8 cellular contexts compared by ENCODE assay signal in the genomic region with DNA sequence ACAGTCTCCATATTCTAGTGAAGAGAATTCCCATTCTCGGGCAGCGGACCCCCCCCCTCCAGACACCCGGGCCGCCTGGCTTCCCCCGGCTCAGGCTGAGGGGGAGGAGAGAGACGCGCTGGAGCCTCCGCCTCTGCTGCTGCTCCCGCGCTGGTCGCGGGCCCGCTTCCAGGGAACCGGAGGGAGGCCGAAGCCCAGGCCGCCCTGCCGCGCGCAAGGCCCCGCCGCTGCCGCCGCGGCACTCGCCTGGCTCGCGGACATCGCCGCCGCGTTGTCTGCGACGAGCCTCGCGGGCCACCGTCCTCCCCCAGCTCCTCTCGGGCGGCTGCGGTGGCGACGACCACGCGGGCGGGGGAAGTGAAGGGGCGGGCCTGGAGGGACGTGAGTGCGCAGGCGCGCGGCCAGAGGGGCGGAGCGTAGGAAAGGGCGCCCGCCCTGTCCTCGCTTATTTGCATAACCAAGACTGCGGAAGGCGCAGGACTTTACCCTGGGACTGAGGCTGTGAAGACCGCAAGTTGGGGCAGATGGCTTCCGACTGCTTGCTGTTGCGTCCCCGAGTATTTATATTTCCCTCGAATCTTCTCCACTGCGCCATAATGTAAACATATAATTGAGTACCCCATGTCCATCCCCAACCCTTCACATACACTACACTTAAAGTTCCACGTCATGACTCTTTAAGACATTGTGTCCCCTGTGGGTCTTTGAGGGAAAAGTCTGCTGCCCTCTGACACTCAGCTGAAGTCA. TPM values are rescaled to one million over a fixed set of nuclear protein-coding genes. Genes with fewer than 3 reads are reported as not detected.
DNase-seq lines count a peak whose midpoint lies in the region; ATAC-seq, FAIRE-seq and TF ChIP-seq lines count a peak whose summit lies in the region.

Gene ARL5A, minus strand, starts transcription at position 279 of the 747 bp plus-strand sequence. Its CDS starts 245 bp downstream, at position 34.

- in situ Hi-C loops in HepG2 (cut with HindIII; ENCODE audit: extremely low pct_ligation_motif_present, low pct_unique_long_range_greater_than_20kb): loop anchor here (10.0 kb wide), 1 partner anchor 886 kb away; the partner anchor contains the start of genes ARL6IP6 and PRPF40A

- H3K9ac ChIP-seq in HepG2 (ENCODE audit: insufficient read depth, low read depth, low read length): peak within 1 kb of the TSS; percentile 94

- H4K20me1 ChIP-seq in HepG2 (ENCODE audit: insufficient read depth, low read length): peaks cover 38% of the 10 kb centered on the region

- H3K27ac ChIP-seq in HepG2 (ENCODE audit: extremely low read length, insufficient read depth, low read length): peak within 1 kb of the TSS; percentile 77

- DNase-seq in C1 segment of cervical spinal cord (lab: John Stamatoyannopoulos, UW) (peak; percentile 30 to 96 (median 92)), NCI-H748 treated with DMSO at 0.1 percent for 48 hours (lab: John Stamatoyannopoulos, UW) (peak; percentile 83), dermis blood vessel endothelial cell (peak; percentile 98), HepG2 (ENCODE audit: low spot score) (peak; percentile 95)
- DNase-seq in activated CD4-positive, alpha-beta T cell treated with anti-CD3 and anti-CD28 coated beads, Interleukin-2, amount 50 U/mL, for 24 hours (ENCODE audit: low read depth in 1 of 2, low spot score in 1 of 2): peak; percentile 89 to 92
- DNase-seq in stimulated activated CD4-positive, alpha-beta T cell treated with anti-CD3 and anti-CD28 coated beads, Interleukin-4, amount 100 ng/mL, for 1 hour: peak; percentile 93

- CTCF ChIA-PET in HepG2 (lab: Yijun Ruan, JAX; ENCODE audit: low intra/inter-chr PET ratio, low total read pairs): interaction anchor here (2.0 kb wide), 1 partner anchor 197 kb away, joined by 7 read pairs; no protein-coding TSS in a partner anchor

- H3K9me3 ChIP-seq in HepG2 (ENCODE audit: low read length): no peaks in the 10 kb centered on the region

- peak; percentile 99 for TF ChIP-seq POLR2A in HepG2 (IDR thresholded peaks at IDR 0.05; ENCODE audit: insufficient read depth in 1 of 2, low read depth in 2 of 2, low read length in 2 of 2)

- peak within 1 kb of the TSS; percentile 73 for H2AFZ ChIP-seq in HepG2 (ENCODE audit: low read length)

- peaks cover 49% of the 10 kb centered on the region for H3K79me2 ChIP-seq in HepG2 (ENCODE audit: insufficient read depth, low read length)

- no TSS peak for BruUV-seq in HepG2 (replicated peaks; lab: Mats Ljungman, UMichigan)

- peak; percentile 76 for TF ChIP-seq RAD21 in HepG2 (CRISPR knock-in tag; IDR thresholded peaks at IDR 0.05)

- no peaks in the 10 kb centered on the region; a peak in 1 of 5 replicates for H3K27me3 ChIP-seq in HepG2 (ENCODE audit: control insufficient read depth in 1 of 2, insufficient read depth in 2 of 2, low read length in 2 of 2)

- peak within 1 kb of the TSS; percentile 94 to 98 (median 95) for H3K4me3 ChIP-seq in HepG2 (replicated peaks in 1 of 3; ENCODE audit: insufficient read depth in 1 of 3, low read depth in 2 of 3, low read length in 3 of 3)

- peak within 1 kb of the TSS; percentile 88 for H3K4me2 ChIP-seq in HepG2 (ENCODE audit: low read depth, low read length)

- 0 out of 4 replicates have a peak, but pooled peaks of 1 of the 2 experiments have one; percentile 11 for TF ChIP-seq EP300 in HepG2 (IDR thresholded peaks at IDR 0.05; ENCODE audit: low read depth in 2 of 2, low read length in 2 of 2)
- peak; percentile 19; the same call in 1 of the 2 replicates for TF ChIP-seq EP300 in HepG2 (CRISPR knock-in tag; IDR thresholded peaks at IDR 0.05; ENCODE audit: borderline replicate concordance)

- POLR2A ChIA-PET in HepG2 (lab: Yijun Ruan, JAX): interaction anchor here (0.6 to 3.2 kb wide), 39 partner anchors 9 to 889 kb away, joined by 3 to 41 read pairs (median 4); partner anchors contain the start of gene PRPF40A

- no peaks in the 10 kb centered on the region for H3K36me3 ChIP-seq in HepG2 (replicated peaks in 1 of 2; ENCODE audit: control insufficient read depth in 1 of 2, insufficient read depth in 2 of 2, low read length in 2 of 2)

- intact Hi-C loops in HepG2 (cut with micrococcal nuclease; ENCODE audit: unreplicated experiment): loop anchor here (1.0 to 5.0 kb wide), 3 partner anchors 15 to 199 kb away; no protein-coding TSS in a partner anchor

- ATAC-seq in GM19372 (IDR thresholded peaks at IDR 0.05; ENCODE audit: low read depth, unreplicated experiment) (peak; percentile 95), HG03558 (IDR thresholded peaks at IDR 0.05; ENCODE audit: extremely low read depth, unreplicated experiment) (peak; percentile 92), HepG2 (peak; percentile 95)

- FAIRE-seq in HepG2 (lab: Jason Lieb, UNC): peak; percentile 68

- no peak; the same call in none of the 2 replicates for TF ChIP-seq CTCF in HepG2 (CRISPR knock-in tag; IDR thresholded peaks at IDR 0.05)

- under 1% methylated on average over 40 of the region's 64 CpGs for WGBS in HepG2 (ENCODE audit: low lambda C conversion rate)

- H3K4me1 ChIP-seq in HepG2 (ENCODE audit: insufficient read depth, low read length): peaks cover 66% of the 10 kb centered on the region

TF ChIP-seq in HepG2, 621 proteins besides CTCF, POLR2A, EP300 and RAD21 (continues in another document):
- TF ChIP-seq HDAC2 (CRISPR knock-in tag; IDR thresholded peaks at IDR 0.05): peak; percentile 64
- no peak for TF ChIP-seq ZNF713 (CRISPR knock-in tag; IDR thresholded peaks at IDR 0.05)
- TF ChIP-seq, protein P1, sequence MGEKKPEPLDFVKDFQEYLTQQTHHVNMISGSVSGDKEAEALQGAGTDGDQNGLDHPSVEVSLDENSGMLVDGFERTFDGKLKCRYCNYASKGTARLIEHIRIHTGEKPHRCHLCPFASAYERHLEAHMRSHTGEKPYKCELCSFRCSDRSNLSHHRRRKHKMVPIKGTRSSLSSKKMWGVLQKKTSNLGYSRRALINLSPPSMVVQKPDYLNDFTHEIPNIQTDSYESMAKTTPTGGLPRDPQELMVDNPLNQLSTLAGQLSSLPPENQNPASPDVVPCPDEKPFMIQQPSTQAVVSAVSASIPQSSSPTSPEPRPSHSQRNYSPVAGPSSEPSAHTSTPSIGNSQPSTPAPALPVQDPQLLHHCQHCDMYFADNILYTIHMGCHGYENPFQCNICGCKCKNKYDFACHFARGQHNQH (CRISPR knock-in tag; IDR thresholded peaks at IDR 0.05): peak; percentile 79
- no peak for TF ChIP-seq CENPX (CRISPR knock-in tag; IDR thresholded peaks at IDR 0.05)
- peak; percentile 24; the same call in 1 of the 2 replicates for TF ChIP-seq KLF9 (CRISPR knock-in tag; IDR thresholded peaks at IDR 0.05; ENCODE audit: low read depth)
- TF ChIP-seq, protein P2, sequence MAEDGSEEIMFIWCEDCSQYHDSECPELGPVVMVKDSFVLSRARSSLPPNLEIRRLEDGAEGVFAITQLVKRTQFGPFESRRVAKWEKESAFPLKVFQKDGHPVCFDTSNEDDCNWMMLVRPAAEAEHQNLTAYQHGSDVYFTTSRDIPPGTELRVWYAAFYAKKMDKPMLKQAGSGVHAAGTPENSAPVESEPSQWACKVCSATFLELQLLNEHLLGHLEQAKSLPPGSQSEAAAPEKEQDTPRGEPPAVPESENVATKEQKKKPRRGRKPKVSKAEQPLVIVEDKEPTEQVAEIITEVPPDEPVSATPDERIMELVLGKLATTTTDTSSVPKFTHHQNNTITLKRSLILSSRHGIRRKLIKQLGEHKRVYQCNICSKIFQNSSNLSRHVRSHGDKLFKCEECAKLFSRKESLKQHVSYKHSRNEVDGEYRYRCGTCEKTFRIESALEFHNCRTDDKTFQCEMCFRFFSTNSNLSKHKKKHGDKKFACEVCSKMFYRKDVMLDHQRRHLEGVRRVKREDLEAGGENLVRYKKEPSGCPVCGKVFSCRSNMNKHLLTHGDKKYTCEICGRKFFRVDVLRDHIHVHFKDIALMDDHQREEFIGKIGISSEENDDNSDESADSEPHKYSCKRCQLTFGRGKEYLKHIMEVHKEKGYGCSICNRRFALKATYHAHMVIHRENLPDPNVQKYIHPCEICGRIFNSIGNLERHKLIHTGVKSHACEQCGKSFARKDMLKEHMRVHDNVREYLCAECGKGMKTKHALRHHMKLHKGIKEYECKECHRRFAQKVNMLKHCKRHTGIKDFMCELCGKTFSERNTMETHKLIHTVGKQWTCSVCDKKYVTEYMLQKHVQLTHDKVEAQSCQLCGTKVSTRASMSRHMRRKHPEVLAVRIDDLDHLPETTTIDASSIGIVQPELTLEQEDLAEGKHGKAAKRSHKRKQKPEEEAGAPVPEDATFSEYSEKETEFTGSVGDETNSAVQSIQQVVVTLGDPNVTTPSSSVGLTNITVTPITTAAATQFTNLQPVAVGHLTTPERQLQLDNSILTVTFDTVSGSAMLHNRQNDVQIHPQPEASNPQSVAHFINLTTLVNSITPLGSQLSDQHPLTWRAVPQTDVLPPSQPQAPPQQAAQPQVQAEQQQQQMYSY (CRISPR knock-in tag; IDR thresholded peaks at IDR 0.05): 0 out of 2 replicates have a peak, but pooled peaks have one; percentile 41
- no peak for TF ChIP-seq HHEX (CRISPR knock-in tag; IDR thresholded peaks at IDR 0.05)
- TF ChIP-seq GZF1 (CRISPR knock-in tag; IDR thresholded peaks at IDR 0.05): no peak

RNA-seq across cellular contexts. Expression of gene ARL5A, which starts in this region (rescaled TPM):
- total RNA-seq in dermis blood vessel endothelial cell: 134 and 161 TPM in 2 replicates
- 149 and 170 TPM in 2 replicates for total RNA-seq in HepG2 (2016; rRNA removed; fragmentation: Illumina TruSeq; extraction: Trizol)
- 75.4 and 85.0 TPM in 2 replicates for total RNA-seq in HepG2 (2016; cell fraction: cytosol; rRNA removed; fragmentation: Illumina TruSeq; extraction: Trizol; ENCODE audit: low read depth)
- total RNA-seq in HepG2 (2016; cell fraction: insoluble cytoplasmic fraction; rRNA removed; fragmentation: Illumina TruSeq; extraction: Trizol): 144 and 150 TPM in 2 replicates
- 220 and 225 TPM in 2 replicates for total RNA-seq in HepG2 (2016; cell fraction: membrane; rRNA removed; fragmentation: Illumina TruSeq; extraction: Trizol)
- total RNA-seq in HepG2 (2016; cell fraction: nucleus; rRNA removed; fragmentation: Illumina TruSeq; extraction: Trizol): 85.9 and 100 TPM in 2 replicates
- polyA plus RNA-seq in HepG2 (2011; rRNA removed): 34.2 and 47.5 TPM in 2 replicates
- 23.3 and 35.0 TPM in 2 replicates for polyA plus RNA-seq in HepG2 (2011; cell fraction: cytosol; rRNA removed)
- polyA plus RNA-seq in HepG2 (2011; cell fraction: nucleus; rRNA removed): 21.9 and 29.1 TPM in 2 replicates
- polyA plus RNA-seq in HepG2 (2012): 46.8 and 63.2 TPM in 2 replicates
- polyA plus RNA-seq in HepG2 (2016; cell fraction: cytosol; fragmentation: Illumina TruSeq; extraction: Trizol; ENCODE audit: low read depth): 49.2 and 53.4 TPM in 2 replicates
- 78.6 and 90.5 TPM in 2 replicates for polyA plus RNA-seq in HepG2 (2016; cell fraction: insoluble cytoplasmic fraction; fragmentation: Illumina TruSeq; extraction: Trizol; ENCODE audit: low read depth)
- polyA plus RNA-seq in HepG2 (2016; cell fraction: membrane; fragmentation: Illumina TruSeq; extraction: Trizol; ENCODE audit: low read depth): 89.2 and 108 TPM in 2 replicates
- polyA plus RNA-seq in HepG2 (2016; cell fraction: nucleus; fragmentation: Illumina TruSeq; extraction: Trizol; ENCODE audit: insufficient read depth, low read depth): 53.8 and 56.7 TPM in 2 replicates
- 8.7 and 27.5 TPM in 2 replicates for polyA minus RNA-seq in HepG2 (2011; rRNA and poly(A)+ RNA removed; ENCODE audit: low replicate concordance)
- 42.2 and 46.0 TPM in 2 replicates for polyA minus RNA-seq in HepG2 (2011; cell fraction: cytosol; rRNA and poly(A)+ RNA removed)
- 141 and 173 TPM in 2 replicates for polyA minus RNA-seq in HepG2 (2011; cell fraction: nucleus; rRNA and poly(A)+ RNA removed)

Comparison
In these comparisons a context has a peak if more than half of its experiments do, and no peak if none do; other contexts are left out.
1. Peak in every context shown above with its lines: DNase-seq, ATAC-seq, H3K4me3 ChIP-seq and H3K27ac ChIP-seq.